9 cellular contexts compared by ENCODE assay signal in the genomic region with DNA sequence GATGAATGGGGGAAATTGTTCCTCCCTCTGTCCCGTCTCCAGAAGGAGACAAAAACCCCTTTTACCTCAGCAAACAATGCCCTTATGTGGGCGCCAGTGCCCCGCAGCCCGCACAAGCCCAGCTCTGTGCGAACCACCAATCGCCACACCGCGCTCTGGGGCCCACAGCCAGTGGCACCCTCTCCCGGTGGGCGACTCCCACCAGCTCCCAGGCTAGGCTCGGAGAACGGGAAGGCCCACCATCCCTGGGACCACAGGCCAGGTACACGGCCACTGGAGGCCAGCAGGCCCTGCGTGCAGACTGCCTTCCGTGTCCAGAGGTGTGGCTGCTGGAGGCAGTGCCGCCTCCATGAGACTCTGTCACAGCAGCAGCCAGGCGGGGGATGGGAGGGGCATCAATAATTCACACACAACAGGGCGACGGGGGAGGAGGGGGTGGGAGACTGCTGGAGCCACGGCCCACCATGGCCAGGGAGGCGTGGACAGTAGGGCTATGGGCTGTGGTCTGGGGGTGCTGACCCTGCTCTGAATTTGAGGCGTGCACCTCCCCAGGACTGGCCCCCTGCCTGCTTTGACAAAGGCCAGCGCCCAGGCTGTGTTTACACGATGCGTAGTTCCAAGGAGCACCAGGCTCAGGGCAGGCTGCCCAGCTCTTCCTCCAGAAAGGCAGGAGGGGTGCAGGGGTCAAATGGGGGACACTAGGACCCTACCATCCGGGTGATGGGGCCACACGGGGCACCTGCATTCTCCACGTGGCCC.
DNase-seq lines count a peak whose midpoint lies in the region; FAIRE-seq and TF ChIP-seq lines count a peak whose summit lies in the region.
"Had no signal": no experiment of that assay in that cellular context is flagged by ENCODE, and none has a peak within 500 bp of the region (broad histone marks: within the 10 kb centered on the region; RNA-seq: fewer than 3 reads in every experiment).

No MANE protein-coding gene starts in this region.

- H3K27ac ChIP-seq in testis: no peak overlapping the region

- H3K4me1 ChIP-seq in mucosa of stomach (ENCODE audit: control insufficient read depth, insufficient read depth, low read length): peaks cover 70% of the 10 kb centered on the region
- peaks cover 46% of the 10 kb centered on the region for H3K4me1 ChIP-seq in testis

- H3K9ac ChIP-seq in mucosa of stomach (ENCODE audit: low read length): peak overlapping the region; percentile 57

- FAIRE-seq in frontal cortex (lab: Jason Lieb, UNC): no peak

- TF ChIP-seq POLR2A in testis (IDR thresholded peaks at IDR 0.05): no peak

- peak overlapping the region; percentile 0 for H3K4me3 ChIP-seq in mucosa of stomach (ENCODE audit: low read length)
- H3K4me3 ChIP-seq in testis: no peak overlapping the region

- in situ Hi-C loops in SK-MEL-5 (cut with HindIII; ENCODE audit: low pct_unique_long_range_greater_than_20kb, low sequenced_read_pairs): no loop called here

- 67 to 81% methylated on average over 13 to 28 of the region's 28 CpGs for WGBS in testis, 2 donors

- H3K36me3 ChIP-seq in mucosa of stomach (ENCODE audit: control insufficient read depth, insufficient read depth, low read length): no peaks in the 10 kb centered on the region
- no peaks in the 10 kb centered on the region for H3K36me3 ChIP-seq in testis (ENCODE audit: low read depth, missing control alignments)

- H3K27me3 ChIP-seq in mucosa of stomach (ENCODE audit: control insufficient read depth, insufficient read depth, low read length) (no peaks in the 10 kb centered on the region), testis (no peaks in the 10 kb centered on the region)

- H3K9me3 ChIP-seq in mucosa of stomach (ENCODE audit: control insufficient read depth, low read length) (no peaks in the 10 kb centered on the region), testis (no peaks in the 10 kb centered on the region)

- intact Hi-C loops in testis (cut with DNase I; ENCODE audit: low total_unique reads): no loop called here

- TF ChIP-seq CTCF in testis (IDR thresholded peaks at IDR 0.05): no peak

- DNase-seq in SK-MEL-5 (ENCODE audit: low read depth, low spot score) (peak; percentile 95), frontal cortex (ENCODE audit: low spot score in 2 of 2) (peak; percentile 62 to 82), testis (peak; percentile 64), activated gamma-delta T cell treated with Interleukin-2 at 50 U/mL for 16 hours (no peak), HK-2 (ENCODE audit: unreplicated experiment) (no peak), CD1c-positive myeloid dendritic cell (ENCODE audit: extremely low spot score) (no peak)
- DNase-seq: activated effector memory CD4-positive, alpha-beta T cell treated with Interleukin-2 at 50 U/mL for 16 hours; NCI-H345 had no signal

Comparison
In these comparisons a context has a peak if more than half of its experiments do, and no peak if none do; other contexts are left out.
1. DNase-seq: peak in SK-MEL-5 (single experiment), frontal cortex (2 of 2) and testis (single experiment); none in activated gamma-delta T cell treated with Interleukin-2 at 50 U/mL for 16 hours (single experiment), HK-2 (single experiment) and CD1c-positive myeloid dendritic cell (single experiment).